ENCODE assay signal across 25 cellular contexts in the genomic region with DNA sequence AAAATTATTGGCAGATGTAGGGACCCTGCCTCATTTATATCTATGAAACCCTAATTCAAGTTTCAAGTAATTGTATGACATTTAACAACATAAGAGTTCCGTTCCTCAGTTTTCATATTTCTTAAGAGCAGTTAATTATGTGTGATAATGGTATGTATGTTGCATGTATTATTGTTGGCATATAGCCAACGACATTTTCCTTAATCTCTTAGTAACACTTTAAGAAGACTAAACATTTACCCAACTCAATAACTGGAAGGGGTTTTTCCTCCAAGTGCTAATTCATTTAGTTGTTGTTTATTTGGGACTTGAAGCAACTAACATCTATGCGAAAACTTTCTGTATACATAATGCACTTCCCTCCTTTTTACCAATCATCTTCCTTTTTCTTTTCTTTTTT. TPM values are rescaled to one million over a fixed set of nuclear protein-coding genes. Genes with fewer than 3 reads are reported as not detected.
DNase-seq lines count a peak whose midpoint lies in the region; ATAC-seq, FAIRE-seq and TF ChIP-seq lines count a peak whose summit lies in the region.
"Had no signal": no experiment of that assay in that cellular context is flagged by ENCODE, and none has a peak within 500 bp of the region (broad histone marks: within the 10 kb centered on the region; RNA-seq: fewer than 3 reads in every experiment).

No MANE protein-coding gene starts in this region.

- peaks cover 10% of the 10 kb centered on the region for H3K4me1 ChIP-seq in CD8-positive, alpha-beta T cell (ENCODE audit: insufficient read depth, low read length)
- H3K4me1 ChIP-seq in mammary epithelial cell (ENCODE audit: insufficient read depth, low read length) (peaks cover 15% of the 10 kb centered on the region), right lobe of liver (peaks cover 0 to 2% (median 0%) of the 10 kb centered on the region in 4 donors)

- POLR2A ChIA-PET in CD8-positive, alpha-beta T cell (lab: Charles Lee), result no interaction called here

- no peaks in the 10 kb centered on the region for H4K20me1 ChIP-seq in mammary epithelial cell (ENCODE audit: insufficient read depth, low read length)

- no peak for ATAC-seq in CD8-positive, alpha-beta T cell
- ATAC-seq in memory B cell (ENCODE audit: low read depth), result no peak
- no peak for ATAC-seq in HG03045 (IDR thresholded peaks at IDR 0.05; ENCODE audit: unreplicated experiment)
- ATAC-seq in right lobe of liver, result no peak
- ATAC-seq: activated CD4-positive, alpha-beta T cell treated with anti-CD3 and anti-CD28 coated beads for 36 hours; gastrocnemius medialis; left cardiac atrium; naive thymus-derived CD8-positive, alpha-beta T cell had no signal

- CTCF ChIA-PET in CD8-positive, alpha-beta T cell (lab: Charles Lee), result no interaction called here
- CTCF ChIA-PET in mammary epithelial cell (lab: Charles Lee; ENCODE audit: low non-redundant PET), result no interaction called here

- no peak overlapping the region for H3K27ac ChIP-seq in CD8-positive, alpha-beta T cell (ENCODE audit: low read depth, low read length)
- H3K27ac ChIP-seq in mammary epithelial cell (ENCODE audit: insufficient read depth, low read depth, low read length), result no peak overlapping the region
- no peak overlapping the region for H3K27ac ChIP-seq in right lobe of liver
- H3K27ac ChIP-seq: gastrocnemius medialis, tibial artery had no signal

- H3K9ac ChIP-seq in mammary epithelial cell (ENCODE audit: insufficient read depth, low read length), result no peak overlapping the region

- peaks cover 23% of the 10 kb centered on the region for H3K4me1 Mint-ChIP-seq in CD8-positive, alpha-beta T cell (ENCODE audit: low read depth)
- peaks cover 25% of the 10 kb centered on the region for H3K4me1 Mint-ChIP-seq in memory B cell

- no peak overlapping the region for H3K27ac Mint-ChIP-seq in CD8-positive, alpha-beta T cell
- H3K27ac Mint-ChIP-seq in memory B cell, result peak overlapping the region; percentile 89
- H3K27ac Mint-ChIP-seq: activated CD4-positive, alpha-beta T cell treated with anti-CD3 and anti-CD28 coated beads for 36 hours; activated naive CD8-positive, alpha-beta T cell treated with anti-CD3 and anti-CD28 coated beads, Interleukin-2, amount 10 ng/mL, durations not matched to agents 7 days and 5 days; H9; stimulated activated naive CD8-positive, alpha-beta T cell treated with anti-CD3 and anti-CD28 coated beads, Interleukin-15, Interleukin-2, amounts not matched to agents 100 ng/mL and 50 ng/mL, for 24 hours had no signal

- peaks cover 17% of the 10 kb centered on the region for H3K79me2 ChIP-seq in mammary epithelial cell (ENCODE audit: insufficient read depth, low read length)

- no peaks in the 10 kb centered on the region for H3K9me3 ChIP-seq in CD8-positive, alpha-beta T cell (ENCODE audit: low read length)
- H3K9me3 ChIP-seq in mammary epithelial cell (replicated peaks; ENCODE audit: insufficient read depth, low read length) (no peaks in the 10 kb centered on the region), right lobe of liver (no peaks in the 10 kb centered on the region)
- H3K9me3 ChIP-seq: gastrocnemius medialis, tibial artery had no signal

- H3K36me3 Mint-ChIP-seq in CD8-positive, alpha-beta T cell, result peaks cover 6% of the 10 kb centered on the region
- H3K36me3 Mint-ChIP-seq in memory B cell, result peaks cover 18% of the 10 kb centered on the region
- H3K36me3 Mint-ChIP-seq: activated naive CD8-positive, alpha-beta T cell treated with anti-CD3 and anti-CD28 coated beads, Interleukin-2, amount 10 ng/mL, durations not matched to agents 7 days and 5 days; naive thymus-derived CD8-positive, alpha-beta T cell had no signal

- no peak overlapping the region for H3K4me3 ChIP-seq in CD8-positive, alpha-beta T cell (ENCODE audit: low read depth, low read length)
- no peak overlapping the region for H3K4me3 ChIP-seq in mammary epithelial cell (replicated peaks in 1 of 3; ENCODE audit: insufficient read depth in 1 of 3, low read depth in 2 of 3, low read length in 3 of 3)
- no peak overlapping the region for H3K4me3 ChIP-seq in right lobe of liver
- H3K4me3 ChIP-seq: gastrocnemius medialis, tibial artery had no signal

- H3K27me3 ChIP-seq in CD8-positive, alpha-beta T cell (ENCODE audit: insufficient read depth, low read length), result no peaks in the 10 kb centered on the region
- H3K27me3 ChIP-seq in mammary epithelial cell (ENCODE audit: insufficient read depth, low read length) (no peaks in the 10 kb centered on the region), right lobe of liver (no peaks in the 10 kb centered on the region)
- H3K27me3 ChIP-seq: gastrocnemius medialis, tibial artery had no signal

- no peak overlapping the region for H2AFZ ChIP-seq in mammary epithelial cell (ENCODE audit: low read depth, low read length)

- no peaks in the 10 kb centered on the region for H3K9me3 Mint-ChIP-seq in CD8-positive, alpha-beta T cell
- no peaks in the 10 kb centered on the region for H3K9me3 Mint-ChIP-seq in memory B cell
- H3K9me3 Mint-ChIP-seq: activated naive CD8-positive, alpha-beta T cell treated with anti-CD3 and anti-CD28 coated beads, Interleukin-2, amount 10 ng/mL, durations not matched to agents 7 days and 5 days; H9; naive thymus-derived CD8-positive, alpha-beta T cell; stimulated activated naive CD8-positive, alpha-beta T cell treated with anti-CD3 and anti-CD28 coated beads, Interleukin-15, Interleukin-2, amounts not matched to agents 100 ng/mL and 50 ng/mL, for 24 hours had no signal

- H3K4me2 ChIP-seq in mammary epithelial cell (ENCODE audit: insufficient read depth, low read depth, low read length), result no peak overlapping the region

- no peaks in the 10 kb centered on the region for H3K36me3 ChIP-seq in CD8-positive, alpha-beta T cell (ENCODE audit: insufficient read depth, low read length)
- H3K36me3 ChIP-seq in mammary epithelial cell (ENCODE audit: insufficient read depth, low read length) (no peaks in the 10 kb centered on the region), right lobe of liver (no peaks in the 10 kb centered on the region)
- H3K36me3 ChIP-seq: gastrocnemius medialis, tibial artery had no signal

- DNase-seq in CD8-positive, alpha-beta T cell, result no peak
- DNase-seq in H54 (ENCODE audit: insufficient read length, low spot score), result no peak
- DNase-seq in mammary epithelial cell, result peak; percentile 2
- DNase-seq in memory B cell (ENCODE audit: low spot score in 2 of 2), result no peak
- no peak for DNase-seq in activated CD4-positive, alpha-beta T cell treated with anti-CD3 and anti-CD28 coated beads, Interleukin-2, amount 50 U/mL, for 48 hours
- no peak for DNase-seq in right lobe of liver
- DNase-seq in NCI-H187 (lab: John Stamatoyannopoulos, UW), result no peak
- DNase-seq: ACHN; activated CD4-positive, alpha-beta T cell treated with anti-CD3 and anti-CD28 coated beads for 36 hours; activated naive CD8-positive, alpha-beta T cell treated with anti-CD3 and anti-CD28 coated beads, Interleukin-2, amount 10 ng/mL, durations not matched to agents 7 days and 5 days; C1 segment of cervical spinal cord; gastrocnemius medialis; H9; left cardiac atrium; mesendoderm; naive thymus-derived CD8-positive, alpha-beta T cell; NCI-H1436 treated with DMSO at 0.1 percent for 48 hours; NCI-H69; SHP77; stimulated activated CD4-positive, alpha-beta T cell treated with anti-CD3 and anti-CD28 coated beads, Interleukin-2, amount 100 ng/mL, for 48 hours; tibial artery had no signal

- TF ChIP-seq POLR2A in H54 (IDR thresholded peaks at IDR 0.05; ENCODE audit: low read depth, low read length) (no peak), right lobe of liver (IDR thresholded peaks at IDR 0.05) (no peak)

- peaks cover 3% of the 10 kb centered on the region for H3K27me3 Mint-ChIP-seq in CD8-positive, alpha-beta T cell (ENCODE audit: low read depth)
- no peaks in the 10 kb centered on the region for H3K27me3 Mint-ChIP-seq in memory B cell
- H3K27me3 Mint-ChIP-seq: activated CD4-positive, alpha-beta T cell treated with anti-CD3 and anti-CD28 coated beads for 36 hours had no signal

- H3K4me3 Mint-ChIP-seq in CD8-positive, alpha-beta T cell, result peak overlapping the region; percentile 88
- peak overlapping the region; percentile 89 for H3K4me3 Mint-ChIP-seq in memory B cell

- TF ChIP-seq CTCF in CD8-positive, alpha-beta T cell (IDR thresholded peaks at IDR 0.05), result no peak
- no peak for TF ChIP-seq CTCF in mammary epithelial cell (conservative IDR thresholded peaks at IDR 0.05 in 1 of 2, IDR thresholded peaks at IDR 0.05 in 1 of 2; ENCODE audit: extremely low read depth in 1 of 2, insufficient read depth in 1 of 2, low read depth in 1 of 2, low read length in 2 of 2)
- TF ChIP-seq CTCF in right lobe of liver (IDR thresholded peaks at IDR 0.05), result no peak

- peak; percentile 87 for FAIRE-seq in H54 (lab: Jason Lieb, UNC)
- FAIRE-seq: small intestine, TTC549 had no signal

- intact Hi-C loops in CD8-positive, alpha-beta T cell (cut with DNase I, micrococcal nuclease), result loop anchor here in 1 of 2 experiments (5.0 to 10.0 kb wide), 3 partner anchors 304 to 1431 kb away; a partner anchor contains a TSS
- intact Hi-C loops in mammary epithelial cell (cut with micrococcal nuclease) (no loop called here), right lobe of liver (cut with DNase I) (no loop called here)

- no TSS peak for BruUV-seq in mammary epithelial cell (replicated peaks; lab: Mats Ljungman, UMichigan)

- dilution Hi-C loops in mammary epithelial cell (cut with HindIII; ENCODE audit: low sequenced_read_pairs), result loop anchor here (10.0 kb wide), 1 partner anchor 109 kb away; no protein-coding TSS in a partner anchor

- in situ Hi-C loops in mammary epithelial cell (cut with MboI; ENCODE audit: low sequenced_read_pairs in 2 of 2), result no loop called here

- WGBS in mammary epithelial cell (ENCODE audit: low coverage, missing lambda C conversion rate), result 60% methylated on average over 3 of the region's 3 CpGs
- 69% methylated on average over 3 of the region's 3 CpGs for WGBS in right lobe of liver (ENCODE audit: insufficient coverage, low coverage, low lambda C conversion rate, missing lambda C conversion rate)

RNA-seq across cellular contexts. Expression of a gene that starts 1.5 kb away (rescaled TPM):
- 1 to 10 TPM; 5.8 to 7.2 TPM for total RNA-seq in CD8-positive, alpha-beta T cell
- 10 to 100 TPM; 20.4 to 25.3 TPM for total RNA-seq in mammary epithelial cell
- polyA plus RNA-seq in mammary epithelial cell, result 9.5 TPM
- 108 TPM for polyA minus RNA-seq in mammary epithelial cell
- total RNA-seq in right lobe of liver, result 10 to 100 TPM; 21.0 to 38.3 (median 28.4) TPM
